In the genomic region with DNA sequence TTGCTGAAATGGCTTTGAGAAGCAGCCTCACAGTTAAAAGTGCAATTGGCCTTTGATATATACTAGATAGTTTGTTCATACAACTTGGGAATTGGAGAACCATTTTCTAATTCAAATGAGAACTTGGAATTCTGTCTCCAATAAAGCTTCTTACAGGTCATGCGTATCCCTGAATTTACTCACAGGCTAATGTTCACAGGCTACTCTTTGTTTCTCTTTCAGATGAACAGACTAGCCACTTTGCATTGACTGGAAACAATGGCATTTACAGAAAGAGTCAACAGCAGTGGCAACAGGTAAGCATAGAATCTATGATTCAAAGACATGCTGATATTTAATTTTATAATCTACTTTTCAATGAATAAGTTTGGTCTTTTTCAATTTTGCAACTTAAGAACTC, we compare ENCODE assay signal across 1 cellular context.
TF ChIP-seq lines count a peak whose summit lies in the region.

No MANE protein-coding gene starts in this region.

TF ChIP-seq in GM23338, 12 proteins besides CTCF, POLR2A, EP300 and RAD21 (continued from another document):
- TF ChIP-seq, protein P1, sequence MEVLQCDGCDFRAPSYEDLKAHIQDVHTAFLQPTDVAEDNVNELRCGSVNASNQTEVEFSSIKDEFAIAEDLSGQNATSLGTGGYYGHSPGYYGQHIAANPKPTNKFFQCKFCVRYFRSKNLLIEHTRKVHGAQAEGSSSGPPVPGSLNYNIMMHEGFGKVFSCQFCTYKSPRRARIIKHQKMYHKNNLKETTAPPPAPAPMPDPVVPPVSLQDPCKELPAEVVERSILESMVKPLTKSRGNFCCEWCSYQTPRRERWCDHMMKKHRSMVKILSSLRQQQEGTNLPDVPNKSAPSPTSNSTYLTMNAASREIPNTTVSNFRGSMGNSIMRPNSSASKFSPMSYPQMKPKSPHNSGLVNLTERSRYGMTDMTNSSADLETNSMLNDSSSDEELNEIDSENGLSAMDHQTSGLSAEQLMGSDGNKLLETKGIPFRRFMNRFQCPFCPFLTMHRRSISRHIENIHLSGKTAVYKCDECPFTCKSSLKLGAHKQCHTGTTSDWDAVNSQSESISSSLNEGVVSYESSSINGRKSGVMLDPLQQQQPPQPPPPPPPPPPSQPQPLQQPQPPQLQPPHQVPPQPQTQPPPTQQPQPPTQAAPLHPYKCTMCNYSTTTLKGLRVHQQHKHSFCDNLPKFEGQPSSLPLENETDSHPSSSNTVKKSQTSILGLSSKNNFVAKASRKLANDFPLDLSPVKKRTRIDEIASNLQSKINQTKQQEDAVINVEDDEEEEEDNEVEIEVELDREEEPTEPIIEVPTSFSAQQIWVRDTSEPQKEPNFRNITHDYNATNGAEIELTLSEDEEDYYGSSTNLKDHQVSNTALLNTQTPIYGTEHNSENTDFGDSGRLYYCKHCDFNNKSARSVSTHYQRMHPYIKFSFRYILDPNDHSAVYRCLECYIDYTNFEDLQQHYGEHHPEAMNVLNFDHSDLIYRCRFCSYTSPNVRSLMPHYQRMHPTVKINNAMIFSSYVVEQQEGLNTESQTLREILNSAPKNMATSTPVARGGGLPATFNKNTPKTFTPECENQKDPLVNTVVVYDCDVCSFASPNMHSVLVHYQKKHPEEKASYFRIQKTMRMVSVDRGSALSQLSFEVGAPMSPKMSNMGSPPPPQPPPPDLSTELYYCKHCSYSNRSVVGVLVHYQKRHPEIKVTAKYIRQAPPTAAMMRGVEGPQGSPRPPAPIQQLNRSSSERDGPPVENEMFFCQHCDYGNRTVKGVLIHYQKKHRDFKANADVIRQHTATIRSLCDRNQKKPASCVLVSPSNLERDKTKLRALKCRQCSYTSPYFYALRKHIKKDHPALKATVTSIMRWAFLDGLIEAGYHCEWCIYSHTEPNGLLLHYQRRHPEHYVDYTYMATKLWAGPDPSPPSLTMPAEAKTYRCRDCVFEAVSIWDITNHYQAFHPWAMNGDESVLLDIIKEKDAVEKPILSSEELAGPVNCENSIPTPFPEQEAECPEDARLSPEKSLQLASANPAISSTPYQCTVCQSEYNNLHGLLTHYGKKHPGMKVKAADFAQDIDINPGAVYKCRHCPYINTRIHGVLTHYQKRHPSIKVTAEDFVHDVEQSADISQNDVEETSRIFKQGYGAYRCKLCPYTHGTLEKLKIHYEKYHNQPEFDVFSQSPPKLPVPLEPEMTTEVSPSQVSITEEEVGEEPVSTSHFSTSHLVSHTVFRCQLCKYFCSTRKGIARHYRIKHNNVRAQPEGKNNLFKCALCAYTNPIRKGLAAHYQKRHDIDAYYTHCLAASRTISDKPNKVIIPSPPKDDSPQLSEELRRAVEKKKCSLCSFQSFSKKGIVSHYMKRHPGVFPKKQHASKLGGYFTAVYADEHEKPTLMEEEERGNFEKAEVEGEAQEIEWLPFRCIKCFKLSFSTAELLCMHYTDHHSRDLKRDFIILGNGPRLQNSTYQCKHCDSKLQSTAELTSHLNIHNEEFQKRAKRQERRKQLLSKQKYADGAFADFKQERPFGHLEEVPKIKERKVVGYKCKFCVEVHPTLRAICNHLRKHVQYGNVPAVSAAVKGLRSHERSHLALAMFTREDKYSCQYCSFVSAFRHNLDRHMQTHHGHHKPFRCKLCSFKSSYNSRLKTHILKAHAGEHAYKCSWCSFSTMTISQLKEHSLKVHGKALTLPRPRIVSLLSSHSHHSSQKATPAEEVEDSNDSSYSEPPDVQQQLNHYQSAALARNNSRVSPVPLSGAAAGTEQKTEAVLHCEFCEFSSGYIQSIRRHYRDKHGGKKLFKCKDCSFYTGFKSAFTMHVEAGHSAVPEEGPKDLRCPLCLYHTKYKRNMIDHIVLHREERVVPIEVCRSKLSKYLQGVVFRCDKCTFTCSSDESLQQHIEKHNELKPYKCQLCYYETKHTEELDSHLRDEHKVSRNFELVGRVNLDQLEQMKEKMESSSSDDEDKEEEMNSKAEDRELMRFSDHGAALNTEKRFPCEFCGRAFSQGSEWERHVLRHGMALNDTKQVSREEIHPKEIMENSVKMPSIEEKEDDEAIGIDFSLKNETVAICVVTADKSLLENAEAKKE (CRISPR knock-in tag; IDR thresholded peaks at IDR 0.05), result no peak
- TF ChIP-seq CREB1 (CRISPR knock-in tag; IDR thresholded peaks at IDR 0.05; ENCODE audit: low read depth) (no peak), POLR2AphosphoS5 (IDR thresholded peaks at IDR 0.05; ENCODE audit: low read depth) (no peak), JUNB (IDR thresholded peaks at IDR 0.05; ENCODE audit: unreplicated experiment) (no peak), NANOG (IDR thresholded peaks at IDR 0.05; ENCODE audit: borderline replicate concordance) (no peak), EZH2phosphoT487 (IDR thresholded peaks at IDR 0.05; ENCODE audit: unreplicated experiment) (no peak), ZNF331 (CRISPR knock-in tag; IDR thresholded peaks at IDR 0.05; ENCODE audit: low read depth) (no peak)
- TF ChIP-seq, protein P2, sequence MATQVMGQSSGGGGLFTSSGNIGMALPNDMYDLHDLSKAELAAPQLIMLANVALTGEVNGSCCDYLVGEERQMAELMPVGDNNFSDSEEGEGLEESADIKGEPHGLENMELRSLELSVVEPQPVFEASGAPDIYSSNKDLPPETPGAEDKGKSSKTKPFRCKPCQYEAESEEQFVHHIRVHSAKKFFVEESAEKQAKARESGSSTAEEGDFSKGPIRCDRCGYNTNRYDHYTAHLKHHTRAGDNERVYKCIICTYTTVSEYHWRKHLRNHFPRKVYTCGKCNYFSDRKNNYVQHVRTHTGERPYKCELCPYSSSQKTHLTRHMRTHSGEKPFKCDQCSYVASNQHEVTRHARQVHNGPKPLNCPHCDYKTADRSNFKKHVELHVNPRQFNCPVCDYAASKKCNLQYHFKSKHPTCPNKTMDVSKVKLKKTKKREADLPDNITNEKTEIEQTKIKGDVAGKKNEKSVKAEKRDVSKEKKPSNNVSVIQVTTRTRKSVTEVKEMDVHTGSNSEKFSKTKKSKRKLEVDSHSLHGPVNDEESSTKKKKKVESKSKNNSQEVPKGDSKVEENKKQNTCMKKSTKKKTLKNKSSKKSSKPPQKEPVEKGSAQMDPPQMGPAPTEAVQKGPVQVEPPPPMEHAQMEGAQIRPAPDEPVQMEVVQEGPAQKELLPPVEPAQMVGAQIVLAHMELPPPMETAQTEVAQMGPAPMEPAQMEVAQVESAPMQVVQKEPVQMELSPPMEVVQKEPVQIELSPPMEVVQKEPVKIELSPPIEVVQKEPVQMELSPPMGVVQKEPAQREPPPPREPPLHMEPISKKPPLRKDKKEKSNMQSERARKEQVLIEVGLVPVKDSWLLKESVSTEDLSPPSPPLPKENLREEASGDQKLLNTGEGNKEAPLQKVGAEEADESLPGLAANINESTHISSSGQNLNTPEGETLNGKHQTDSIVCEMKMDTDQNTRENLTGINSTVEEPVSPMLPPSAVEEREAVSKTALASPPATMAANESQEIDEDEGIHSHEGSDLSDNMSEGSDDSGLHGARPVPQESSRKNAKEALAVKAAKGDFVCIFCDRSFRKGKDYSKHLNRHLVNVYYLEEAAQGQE (IDR thresholded peaks at IDR 0.05; ENCODE audit: unreplicated experiment), result no peak
